In the genomic region with DNA sequence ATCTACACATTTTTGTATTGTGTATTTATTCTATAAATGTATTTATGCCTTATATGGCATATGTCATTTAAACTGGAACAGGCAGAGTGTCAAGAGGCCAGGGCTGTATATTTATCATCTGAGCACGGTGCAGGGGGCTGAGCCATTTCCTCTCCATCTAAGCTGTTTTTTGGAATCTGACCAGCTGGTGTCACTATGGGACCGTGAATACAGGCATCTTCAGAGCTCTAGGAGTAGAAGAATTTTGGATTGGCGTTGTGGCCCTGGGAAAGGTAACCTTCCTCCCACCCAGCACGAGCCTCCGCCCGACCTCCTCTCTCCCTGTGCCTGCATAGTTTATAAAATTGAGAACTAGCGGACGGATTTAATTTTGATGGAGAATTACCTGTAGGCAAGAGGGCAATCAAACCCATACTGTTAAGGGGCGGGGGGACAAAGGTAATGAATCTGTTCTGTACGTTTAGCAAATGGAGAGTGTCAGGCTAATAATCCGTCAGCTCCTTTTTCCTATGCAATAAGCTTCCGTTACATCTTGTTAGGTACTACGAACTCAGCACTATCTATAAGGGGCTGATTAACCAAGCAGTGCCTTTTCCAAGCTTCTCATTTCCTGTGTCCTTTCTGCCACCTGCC, we compare ENCODE assay signal across 8 cellular contexts. TPM values are rescaled to one million over a fixed set of nuclear protein-coding genes. Genes with fewer than 3 reads are reported as not detected.
DNase-seq lines count a peak whose midpoint lies in the region; ATAC-seq and TF ChIP-seq lines count a peak whose summit lies in the region.

No MANE protein-coding gene starts in this region.

- H3K9me3 ChIP-seq in OCI-LY1 (ENCODE audit: low read length) (no peaks in the 10 kb centered on the region), cardiac muscle cell (ENCODE audit: low read depth) (no peaks in the 10 kb centered on the region)

- H3K4me2 ChIP-seq in OCI-LY1 (ENCODE audit: low read length) = no peak overlapping the region

- H3K27ac ChIP-seq in OCI-LY1 (ENCODE audit: low read depth, low read length, poor library complexity, severe bottlenecking) = no peak overlapping the region
- H3K27ac ChIP-seq in cardiac muscle cell = no peak overlapping the region

- H3K4me1 Mint-ChIP-seq in activated T-helper 2 cell treated with anti-CD3 and anti-CD28 coated beads, Interferon-gamma antibody, Interleukin-2, Interleukin-4, amounts not matched to agents 10 μg/mL and 5 μg/mL and 100 μg/mL, durations not matched to agents 14 hours and 24 hours and 36 hours (ENCODE audit: low read depth) = no peaks in the 10 kb centered on the region

- H3K36me3 Mint-ChIP-seq in activated T-helper 2 cell treated with anti-CD3 and anti-CD28 coated beads, Interferon-gamma antibody, Interleukin-2, Interleukin-4, amounts not matched to agents 10 μg/mL and 5 μg/mL and 100 μg/mL, durations not matched to agents 14 hours and 24 hours and 36 hours (ENCODE audit: low read depth) = no peaks in the 10 kb centered on the region

- H3F3A ChIP-seq in OCI-LY1 (ENCODE audit: insufficient read depth, low read length) = no peaks in the 10 kb centered on the region

- H3K27me3 ChIP-seq in OCI-LY1 (ENCODE audit: insufficient read depth, low read length) = no peaks in the 10 kb centered on the region
- H3K27me3 ChIP-seq in cardiac muscle cell = no peaks in the 10 kb centered on the region

- peak; percentile 63 for ATAC-seq in GM19397 (IDR thresholded peaks at IDR 0.05; ENCODE audit: unreplicated experiment)

- no peak overlapping the region for H2AFZ ChIP-seq in OCI-LY1 (ENCODE audit: low read length)

- H3K36me3 ChIP-seq in OCI-LY1 (ENCODE audit: insufficient read depth, low read length) = no peaks in the 10 kb centered on the region
- no peaks in the 10 kb centered on the region for H3K36me3 ChIP-seq in cardiac muscle cell

- DNase-seq in COLO668 (lab: John Stamatoyannopoulos, UW; ENCODE audit: unreplicated experiment) = peak; percentile 53
- DNase-seq in HS-5 (ENCODE audit: low read depth) = peak; percentile 42
- DNase-seq in activated T-helper 2 cell treated with anti-CD3 and anti-CD28 coated beads, Interferon-gamma antibody, Interleukin-2, Interleukin-4, amounts not matched to agents 10 μg/mL and 5 μg/mL and 100 μg/mL, durations not matched to agents 14 hours and 24 hours and 36 hours (ENCODE audit: low spot score) = peak; percentile 10
- peak; percentile 76 to 81 for DNase-seq in cardiac muscle cell (ENCODE audit: low read depth in 1 of 2, low spot score in 1 of 2)
- peak; percentile 69 for DNase-seq in retina
- no peak for DNase-seq in occipital lobe (lab: John Stamatoyannopoulos, UW)

- H3K27ac Mint-ChIP-seq in activated T-helper 2 cell treated with anti-CD3 and anti-CD28 coated beads, Interferon-gamma antibody, Interleukin-2, Interleukin-4, amounts not matched to agents 10 μg/mL and 5 μg/mL and 100 μg/mL, durations not matched to agents 14 hours and 24 hours and 36 hours = no peak overlapping the region

- intact Hi-C loops in activated T-helper 2 cell treated with anti-CD3 and anti-CD28 coated beads, Interferon-gamma antibody, Interleukin-2, Interleukin-4, amounts not matched to agents 10 μg/mL and 5 μg/mL and 100 μg/mL, durations not matched to agents 14 hours and 24 hours and 36 hours (cut with micrococcal nuclease) = no loop called here

- H3K4me1 ChIP-seq in OCI-LY1 (ENCODE audit: insufficient read depth, low read length, severe bottlenecking) (no peaks in the 10 kb centered on the region), cardiac muscle cell (ENCODE audit: low read depth) (no peaks in the 10 kb centered on the region)

- no peak overlapping the region for H3K9ac ChIP-seq in OCI-LY1 (ENCODE audit: low read length)

- no peaks in the 10 kb centered on the region for H3K9me3 Mint-ChIP-seq in activated T-helper 2 cell treated with anti-CD3 and anti-CD28 coated beads, Interferon-gamma antibody, Interleukin-2, Interleukin-4, amounts not matched to agents 10 μg/mL and 5 μg/mL and 100 μg/mL, durations not matched to agents 14 hours and 24 hours and 36 hours

- TF ChIP-seq CTCF in OCI-LY1 (IDR thresholded peaks at IDR 0.05; ENCODE audit: low read length) (peak; percentile 57), cardiac muscle cell (IDR thresholded peaks at IDR 0.05; ENCODE audit: low read depth, low read length) (peak; percentile 64)

- no peaks in the 10 kb centered on the region for H3K79me2 ChIP-seq in OCI-LY1 (ENCODE audit: insufficient read depth, low read length)

- no peak overlapping the region for H3K4me3 ChIP-seq in OCI-LY1 (ENCODE audit: low read depth, low read length, poor library complexity, severe bottlenecking)
- no peak overlapping the region for H3K4me3 ChIP-seq in cardiac muscle cell

- no peak overlapping the region for H3K4me3 Mint-ChIP-seq in activated T-helper 2 cell treated with anti-CD3 and anti-CD28 coated beads, Interferon-gamma antibody, Interleukin-2, Interleukin-4, amounts not matched to agents 10 μg/mL and 5 μg/mL and 100 μg/mL, durations not matched to agents 14 hours and 24 hours and 36 hours (ENCODE audit: low read depth)

- no peaks in the 10 kb centered on the region for H4K20me1 ChIP-seq in OCI-LY1 (ENCODE audit: insufficient read depth, low read length)

- H3K9me2 ChIP-seq in OCI-LY1 (ENCODE audit: low read depth, low read length) = no peaks in the 10 kb centered on the region

- H3K27me3 Mint-ChIP-seq in activated T-helper 2 cell treated with anti-CD3 and anti-CD28 coated beads, Interferon-gamma antibody, Interleukin-2, Interleukin-4, amounts not matched to agents 10 μg/mL and 5 μg/mL and 100 μg/mL, durations not matched to agents 14 hours and 24 hours and 36 hours (ENCODE audit: low read depth) = peaks cover 17% of the 10 kb centered on the region

RNA-seq across cellular contexts. Expression of a gene that starts 29.0 kb away (rescaled TPM):
- 83.1 and 87.3 TPM in 2 replicates for total RNA-seq in activated T-helper 2 cell treated with anti-CD3 and anti-CD28 coated beads, Interferon-gamma antibody, Interleukin-2, Interleukin-4, amounts not matched to agents 10 μg/mL and 5 μg/mL and 100 μg/mL, durations not matched to agents 14 hours and 24 hours and 36 hours
- total RNA-seq in cardiac muscle cell (11.5 and 55.8 TPM in 2 replicates), occipital lobe (24.0 TPM)
- polyA plus RNA-seq in cardiac muscle cell = 62.9 and 87.8 TPM in 2 replicates
